In genomic region chr9:28662675-28663074, GRCh38 we compare ENCODE assay signal across 26 cellular contexts.
"Had no signal": no experiment of that assay in that cellular context is flagged by ENCODE, and none has a peak within 500 bp of the region (broad histone marks: within the 10 kb centered on the region; RNA-seq: fewer than 3 reads in every experiment).

No MANE protein-coding gene starts in this region.

- H3K27ac ChIP-seq: colonic mucosa, coronary artery, dorsolateral prefrontal cortex, epithelial cell of prostate, esophagus muscularis mucosa, esophagus squamous epithelium, foreskin keratinocyte, gastrocnemius medialis, gastroesophageal sphincter, heart left ventricle had no signal

- ATAC-seq: effector memory CD8-positive, alpha-beta T cell; esophagus mucosa; foreskin keratinocyte; gastrocnemius medialis; gastroesophageal sphincter; heart left ventricle had no signal

- FAIRE-seq: colon, endometrium, endothelial cell of umbilical vein, frontal cortex had no signal

- H3K9me3 ChIP-seq: colonic mucosa, esophagus muscularis mucosa, esophagus squamous epithelium, gastrocnemius medialis, gastroesophageal sphincter, heart left ventricle had no signal

- DNase-seq: colonic mucosa; cortex of kidney; dermis blood vessel endothelial cell; dorsolateral prefrontal cortex; effector CD4-positive, alpha-beta T cell; effector CD8-positive, alpha-beta T cell; effector memory CD4-positive, alpha-beta T cell; effector memory CD8-positive, alpha-beta T cell; endodermal cell; erythroblast; esophagus squamous epithelium; foreskin fibroblast; foreskin keratinocyte; foreskin melanocyte; gastrocnemius medialis; glutamatergic neuron; heart left ventricle had no signal

- H3K36me3 ChIP-seq: colonic mucosa, esophagus muscularis mucosa, esophagus squamous epithelium, gastrocnemius medialis, gastroesophageal sphincter, heart left ventricle had no signal

- H3K27me3 ChIP-seq: colonic mucosa, dorsolateral prefrontal cortex, esophagus muscularis mucosa, esophagus squamous epithelium, foreskin keratinocyte, gastrocnemius medialis, gastroesophageal sphincter, heart left ventricle had no signal

- H3K4me1 ChIP-seq: colonic mucosa, esophagus muscularis mucosa, esophagus squamous epithelium, foreskin keratinocyte, gastrocnemius medialis, gastroesophageal sphincter, heart left ventricle had no signal

- H3K4me3 ChIP-seq: colonic mucosa, coronary artery, dorsolateral prefrontal cortex, esophagus muscularis mucosa, esophagus squamous epithelium, gastrocnemius medialis, gastroesophageal sphincter, heart left ventricle had no signal
